In genomic region chr20:23649242-23649641, GRCh38 we compare ENCODE assay signal across 1 cellular context.
TF ChIP-seq lines count a peak whose summit lies in the region.

No MANE protein-coding gene starts in this region.

TF ChIP-seq in HepG2, 621 proteins besides CTCF, POLR2A, EP300 and RAD21 (continued from another document):
- TF ChIP-seq, protein P1, sequence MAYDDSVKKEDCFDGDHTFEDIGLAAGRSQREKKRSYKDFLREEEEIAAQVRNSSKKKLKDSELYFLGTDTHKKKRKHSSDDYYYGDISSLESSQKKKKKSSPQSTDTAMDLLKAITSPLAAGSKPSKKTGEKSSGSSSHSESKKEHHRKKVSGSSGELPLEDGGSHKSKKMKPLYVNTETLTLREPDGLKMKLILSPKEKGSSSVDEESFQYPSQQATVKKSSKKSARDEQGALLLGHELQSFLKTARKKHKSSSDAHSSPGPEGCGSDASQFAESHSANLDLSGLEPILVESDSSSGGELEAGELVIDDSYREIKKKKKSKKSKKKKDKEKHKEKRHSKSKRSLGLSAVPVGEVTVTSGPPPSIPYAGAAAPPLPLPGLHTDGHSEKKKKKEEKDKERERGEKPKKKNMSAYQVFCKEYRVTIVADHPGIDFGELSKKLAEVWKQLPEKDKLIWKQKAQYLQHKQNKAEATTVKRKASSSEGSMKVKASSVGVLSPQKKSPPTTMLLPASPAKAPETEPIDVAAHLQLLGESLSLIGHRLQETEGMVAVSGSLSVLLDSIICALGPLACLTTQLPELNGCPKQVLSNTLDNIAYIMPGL (CRISPR knock-in tag; IDR thresholded peaks at IDR 0.05; ENCODE audit: borderline replicate concordance in 1 of 2, low read depth in 1 of 2) = no peak
- TF ChIP-seq ELF1 (CRISPR knock-in tag; IDR thresholded peaks at IDR 0.05) (no peak), KDM2A (CRISPR knock-in tag; IDR thresholded peaks at IDR 0.05; ENCODE audit: borderline replicate concordance, low read depth) (no peak), SKI (IDR thresholded peaks at IDR 0.05; ENCODE audit: partially characterized antibody) (no peak), ZFP90 (CRISPR knock-in tag; IDR thresholded peaks at IDR 0.05; ENCODE audit: borderline replicate concordance) (no peak), ZNF30 (CRISPR knock-in tag; IDR thresholded peaks at IDR 0.05) (no peak), IKZF1 (IDR thresholded peaks at IDR 0.05) (no peak), ZGPAT (CRISPR knock-in tag; IDR thresholded peaks at IDR 0.05) (no peak), ZNF317 (CRISPR knock-in tag; IDR thresholded peaks at IDR 0.05) (no peak), ZNF816 (CRISPR knock-in tag; IDR thresholded peaks at IDR 0.05; ENCODE audit: borderline replicate concordance) (no peak), CEBPB (IDR thresholded peaks at IDR 0.05; ENCODE audit: borderline replicate concordance, low read depth, low read length) (peak; percentile 84), ZSCAN20 (CRISPR knock-in tag; IDR thresholded peaks at IDR 0.05; ENCODE audit: borderline replicate concordance) (no peak), HDAC1 (CRISPR knock-in tag; IDR thresholded peaks at IDR 0.05) (no peak)
- TF ChIP-seq, protein P2, sequence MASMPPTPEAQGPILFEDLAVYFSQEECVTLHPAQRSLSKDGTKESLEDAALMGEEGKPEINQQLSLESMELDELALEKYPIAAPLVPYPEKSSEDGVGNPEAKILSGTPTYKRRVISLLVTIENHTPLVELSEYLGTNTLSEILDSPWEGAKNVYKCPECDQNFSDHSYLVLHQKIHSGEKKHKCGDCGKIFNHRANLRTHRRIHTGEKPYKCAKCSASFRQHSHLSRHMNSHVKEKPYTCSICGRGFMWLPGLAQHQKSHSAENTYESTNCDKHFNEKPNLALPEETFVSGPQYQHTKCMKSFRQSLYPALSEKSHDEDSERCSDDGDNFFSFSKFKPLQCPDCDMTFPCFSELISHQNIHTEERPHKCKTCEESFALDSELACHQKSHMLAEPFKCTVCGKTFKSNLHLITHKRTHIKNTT (CRISPR knock-in tag; IDR thresholded peaks at IDR 0.05) = no peak
- TF ChIP-seq, protein P3, sequence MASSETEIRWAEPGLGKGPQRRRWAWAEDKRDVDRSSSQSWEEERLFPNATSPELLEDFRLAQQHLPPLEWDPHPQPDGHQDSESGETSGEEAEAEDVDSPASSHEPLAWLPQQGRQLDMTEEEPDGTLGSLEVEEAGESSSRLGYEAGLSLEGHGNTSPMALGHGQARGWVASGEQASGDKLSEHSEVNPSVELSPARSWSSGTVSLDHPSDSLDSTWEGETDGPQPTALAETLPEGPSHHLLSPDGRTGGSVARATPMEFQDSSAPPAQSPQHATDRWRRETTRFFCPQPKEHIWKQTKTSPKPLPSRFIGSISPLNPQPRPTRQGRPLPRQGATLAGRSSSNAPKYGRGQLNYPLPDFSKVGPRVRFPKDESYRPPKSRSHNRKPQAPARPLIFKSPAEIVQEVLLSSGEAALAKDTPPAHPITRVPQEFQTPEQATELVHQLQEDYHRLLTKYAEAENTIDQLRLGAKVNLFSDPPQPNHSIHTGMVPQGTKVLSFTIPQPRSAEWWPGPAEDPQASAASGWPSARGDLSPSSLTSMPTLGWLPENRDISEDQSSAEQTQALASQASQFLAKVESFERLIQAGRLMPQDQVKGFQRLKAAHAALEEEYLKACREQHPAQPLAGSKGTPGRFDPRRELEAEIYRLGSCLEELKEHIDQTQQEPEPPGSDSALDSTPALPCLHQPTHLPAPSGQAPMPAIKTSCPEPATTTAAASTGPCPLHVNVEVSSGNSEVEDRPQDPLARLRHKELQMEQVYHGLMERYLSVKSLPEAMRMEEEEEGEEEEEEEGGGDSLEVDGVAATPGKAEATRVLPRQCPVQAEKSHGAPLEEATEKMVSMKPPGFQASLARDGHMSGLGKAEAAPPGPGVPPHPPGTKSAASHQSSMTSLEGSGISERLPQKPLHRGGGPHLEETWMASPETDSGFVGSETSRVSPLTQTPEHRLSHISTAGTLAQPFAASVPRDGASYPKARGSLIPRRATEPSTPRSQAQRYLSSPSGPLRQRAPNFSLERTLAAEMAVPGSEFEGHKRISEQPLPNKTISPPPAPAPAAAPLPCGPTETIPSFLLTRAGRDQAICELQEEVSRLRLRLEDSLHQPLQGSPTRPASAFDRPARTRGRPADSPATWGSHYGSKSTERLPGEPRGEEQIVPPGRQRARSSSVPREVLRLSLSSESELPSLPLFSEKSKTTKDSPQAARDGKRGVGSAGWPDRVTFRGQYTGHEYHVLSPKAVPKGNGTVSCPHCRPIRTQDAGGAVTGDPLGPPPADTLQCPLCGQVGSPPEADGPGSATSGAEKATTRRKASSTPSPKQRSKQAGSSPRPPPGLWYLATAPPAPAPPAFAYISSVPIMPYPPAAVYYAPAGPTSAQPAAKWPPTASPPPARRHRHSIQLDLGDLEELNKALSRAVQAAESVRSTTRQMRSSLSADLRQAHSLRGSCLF (CRISPR knock-in tag; IDR thresholded peaks at IDR 0.05; ENCODE audit: borderline replicate concordance) = no peak
